12 cellular contexts compared by ENCODE assay signal in the genomic region with DNA sequence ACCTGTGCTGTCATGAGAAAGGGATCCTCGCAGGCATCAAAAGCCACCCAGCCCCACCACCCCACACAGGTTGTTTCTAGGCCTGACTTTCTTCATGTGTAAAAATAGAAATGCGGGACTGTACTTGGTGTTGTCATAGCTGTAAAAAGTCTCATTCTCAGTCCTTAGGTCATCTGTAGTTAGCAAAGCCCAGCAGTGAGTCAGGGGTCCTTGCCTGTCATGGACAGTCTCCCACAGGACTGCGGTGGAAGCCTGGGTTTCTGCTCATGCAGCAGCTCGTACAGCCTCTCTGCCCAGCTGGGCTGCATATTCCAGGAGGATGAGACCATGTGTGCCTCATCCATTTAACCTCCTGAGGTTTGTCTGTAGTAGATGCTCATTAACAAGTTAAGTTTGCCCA. TPM values are rescaled to one million over a fixed set of nuclear protein-coding genes. Genes with fewer than 3 reads are reported as not detected.
DNase-seq lines count a peak whose midpoint lies in the region; ATAC-seq and TF ChIP-seq lines count a peak whose summit lies in the region.
"Had no signal": no experiment of that assay in that cellular context is flagged by ENCODE, and none has a peak within 500 bp of the region (broad histone marks: within the 10 kb centered on the region; RNA-seq: fewer than 3 reads in every experiment).

No MANE protein-coding gene starts in this region.

- H3K27me3 ChIP-seq in mesenchymal stem cell (ENCODE audit: control insufficient read depth in 1 of 2, insufficient read depth in 1 of 2, low read length in 2 of 2), result no peaks in the 10 kb centered on the region
- H3K27me3 ChIP-seq in thoracic aorta (replicated peaks; ENCODE audit: insufficient read depth), result no peaks in the 10 kb centered on the region
- H3K27me3 ChIP-seq: suprapubic skin had no signal

- no peak overlapping the region for H3K4me2 ChIP-seq in mesenchymal stem cell (ENCODE audit: low read length, poor library complexity, severe bottlenecking)

- no peak overlapping the region for H2BK12ac ChIP-seq in mesenchymal stem cell (ENCODE audit: low read length in 2 of 2)

- ATAC-seq in activated naive CD8-positive, alpha-beta T cell treated with anti-CD3 and anti-CD28 coated beads, Interleukin-2, amount 10 ng/mL, durations not matched to agents 7 days and 5 days (ENCODE audit: low read depth), result no peak
- peak; percentile 8 for ATAC-seq in thoracic aorta (ENCODE audit: insufficient number of reproducible peaks, low FRiP score, low read depth)

- peaks cover 55% of the 10 kb centered on the region for H3K36me3 Mint-ChIP-seq in activated CD4-positive, alpha-beta memory T cell treated with anti-CD3 and anti-CD28 coated beads for 36 hours
- peaks cover 77% of the 10 kb centered on the region for H3K36me3 Mint-ChIP-seq in activated CD4-positive, alpha-beta memory T cell treated with anti-CD3 and anti-CD28 coated beads, Interleukin-2, amount 10 ng/mL, durations not matched to agents 7 days and 5 days (ENCODE audit: low read depth)
- peaks cover 54% of the 10 kb centered on the region for H3K36me3 Mint-ChIP-seq in activated naive CD8-positive, alpha-beta T cell treated with anti-CD3 and anti-CD28 coated beads, Interleukin-2, amount 10 ng/mL, durations not matched to agents 7 days and 5 days

- no peak overlapping the region for H3K23ac ChIP-seq in mesenchymal stem cell (ENCODE audit: low read length in 2 of 2)

- H2BK120ac ChIP-seq in mesenchymal stem cell (ENCODE audit: low read depth, low read length), result no peak overlapping the region

- H4K91ac ChIP-seq in mesenchymal stem cell (ENCODE audit: low read length), result peak overlapping the region; percentile 52

- no peak overlapping the region for H2BK5ac ChIP-seq in mesenchymal stem cell (ENCODE audit: low read depth, low read length, poor library complexity, severe bottlenecking)

- peak overlapping the region; percentile 57 for H4K8ac ChIP-seq in mesenchymal stem cell (ENCODE audit: low read length)

- no peaks in the 10 kb centered on the region for H3K27me3 Mint-ChIP-seq in activated CD4-positive, alpha-beta memory T cell treated with anti-CD3 and anti-CD28 coated beads for 36 hours
- H3K27me3 Mint-ChIP-seq in activated CD4-positive, alpha-beta memory T cell treated with anti-CD3 and anti-CD28 coated beads, Interleukin-2, amount 10 ng/mL, durations not matched to agents 7 days and 5 days, result no peaks in the 10 kb centered on the region
- no peaks in the 10 kb centered on the region for H3K27me3 Mint-ChIP-seq in activated naive CD8-positive, alpha-beta T cell treated with anti-CD3 and anti-CD28 coated beads, Interleukin-2, amount 10 ng/mL, durations not matched to agents 7 days and 5 days

- DNase-seq in activated CD4-positive, alpha-beta memory T cell treated with anti-CD3 and anti-CD28 coated beads for 36 hours, result no peak
- DNase-seq in activated CD4-positive, alpha-beta memory T cell treated with anti-CD3 and anti-CD28 coated beads, Interleukin-2, amount 10 ng/mL, durations not matched to agents 7 days and 5 days, result no peak
- DNase-seq in activated naive CD8-positive, alpha-beta T cell treated with anti-CD3 and anti-CD28 coated beads, Interleukin-2, amount 10 ng/mL, durations not matched to agents 7 days and 5 days, result no peak
- DNase-seq in mesenchymal stem cell, result peak; percentile 70
- DNase-seq in thoracic aorta (ENCODE audit: low spot score), result no peak
- no peak for DNase-seq in DMS153 treated with DMSO at 0.1 percent for 48 hours (lab: John Stamatoyannopoulos, UW; ENCODE audit: unreplicated experiment)
- no peak for DNase-seq in CD1c-positive myeloid dendritic cell (ENCODE audit: extremely low spot score)
- no peak for DNase-seq in NCI-H2227 (lab: John Stamatoyannopoulos, UW; ENCODE audit: unreplicated experiment)
- DNase-seq: activated CD4-positive, CD25-positive, alpha-beta regulatory T cell had no signal

- TF ChIP-seq CTCF in thoracic aorta (IDR thresholded peaks at IDR 0.05), result no peak

- intact Hi-C loops in activated CD4-positive, alpha-beta memory T cell treated with anti-CD3 and anti-CD28 coated beads for 36 hours (cut with micrococcal nuclease), result no loop called here

- H3K27ac ChIP-seq in mesenchymal stem cell (ENCODE audit: low read length, poor library complexity, severe bottlenecking) (peak overlapping the region; percentile 28), thoracic aorta (peak overlapping the region; percentile 83 to 89)
- H3K27ac ChIP-seq: RWPE1, suprapubic skin had no signal

- H3K9ac ChIP-seq in mesenchymal stem cell (ENCODE audit: low read length), result peak overlapping the region; percentile 62

- H3K36me3 ChIP-seq in mesenchymal stem cell (ENCODE audit: control insufficient read depth in 1 of 2, insufficient read depth in 2 of 2, low read depth in 1 of 2, low read length in 2 of 2), result peaks cover 31 to 87% of the 10 kb centered on the region in 2 experiments
- no peaks in the 10 kb centered on the region for H3K36me3 ChIP-seq in thoracic aorta

- no peak overlapping the region for H3K4me3 Mint-ChIP-seq in activated CD4-positive, alpha-beta memory T cell treated with anti-CD3 and anti-CD28 coated beads for 36 hours
- no peak overlapping the region for H3K4me3 Mint-ChIP-seq in activated CD4-positive, alpha-beta memory T cell treated with anti-CD3 and anti-CD28 coated beads, Interleukin-2, amount 10 ng/mL, durations not matched to agents 7 days and 5 days
- peak overlapping the region; percentile 4 for H3K4me3 Mint-ChIP-seq in activated naive CD8-positive, alpha-beta T cell treated with anti-CD3 and anti-CD28 coated beads, Interleukin-2, amount 10 ng/mL, durations not matched to agents 7 days and 5 days

- H3K4me1 Mint-ChIP-seq in activated CD4-positive, alpha-beta memory T cell treated with anti-CD3 and anti-CD28 coated beads for 36 hours (ENCODE audit: low read depth), result peaks cover 67% of the 10 kb centered on the region
- H3K4me1 Mint-ChIP-seq in activated CD4-positive, alpha-beta memory T cell treated with anti-CD3 and anti-CD28 coated beads, Interleukin-2, amount 10 ng/mL, durations not matched to agents 7 days and 5 days, result peaks cover 46% of the 10 kb centered on the region
- H3K4me1 Mint-ChIP-seq in activated naive CD8-positive, alpha-beta T cell treated with anti-CD3 and anti-CD28 coated beads, Interleukin-2, amount 10 ng/mL, durations not matched to agents 7 days and 5 days, result peaks cover 61% of the 10 kb centered on the region

- H3K14ac ChIP-seq in mesenchymal stem cell (ENCODE audit: low read length in 2 of 2), result no peak overlapping the region

- no peaks in the 10 kb centered on the region for H3K9me3 Mint-ChIP-seq in activated CD4-positive, alpha-beta memory T cell treated with anti-CD3 and anti-CD28 coated beads for 36 hours
- peaks cover 2% of the 10 kb centered on the region for H3K9me3 Mint-ChIP-seq in activated CD4-positive, alpha-beta memory T cell treated with anti-CD3 and anti-CD28 coated beads, Interleukin-2, amount 10 ng/mL, durations not matched to agents 7 days and 5 days
- H3K9me3 Mint-ChIP-seq in activated naive CD8-positive, alpha-beta T cell treated with anti-CD3 and anti-CD28 coated beads, Interleukin-2, amount 10 ng/mL, durations not matched to agents 7 days and 5 days, result no peaks in the 10 kb centered on the region

- H2AK5ac ChIP-seq in mesenchymal stem cell (ENCODE audit: low read length, severe bottlenecking), result no peak overlapping the region

- H3K9me3 ChIP-seq in mesenchymal stem cell (ENCODE audit: control insufficient read depth, low read length) (no peaks in the 10 kb centered on the region), thoracic aorta (no peaks in the 10 kb centered on the region)
- H3K9me3 ChIP-seq: HAP-1, suprapubic skin had no signal

- no peak overlapping the region for H3K4ac ChIP-seq in mesenchymal stem cell (ENCODE audit: low read depth in 1 of 2, low read length in 2 of 2)

- H3K18ac ChIP-seq in mesenchymal stem cell (ENCODE audit: low read depth in 1 of 2, low read length in 2 of 2), result no peak overlapping the region

- no peak overlapping the region for H2BK15ac ChIP-seq in mesenchymal stem cell (ENCODE audit: low read depth, poor library complexity, severe bottlenecking)

- CTCF ChIA-PET in activated CD4-positive, alpha-beta memory T cell treated with anti-CD3 and anti-CD28 coated beads for 36 hours (lab: Charles Lee), result interaction anchor here (1.5 to 3.7 kb wide), 2 partner anchors 208 to 216 kb away, joined by 6 to 51 read pairs; no protein-coding TSS in a partner anchor
- CTCF ChIA-PET in activated CD4-positive, alpha-beta memory T cell treated with anti-CD3 and anti-CD28 coated beads, Interleukin-2, amount 10 ng/mL, durations not matched to agents 7 days and 5 days (lab: Charles Lee), result interaction anchor here (1.0 to 1.3 kb wide), 2 partner anchors 11 to 216 kb away, joined by 3 read pairs; no protein-coding TSS in a partner anchor

- H3K4me1 ChIP-seq in mesenchymal stem cell (ENCODE audit: control insufficient read depth, insufficient read depth, low read depth, low read length), result peaks cover 32% of the 10 kb centered on the region
- H3K4me1 ChIP-seq in thoracic aorta (ENCODE audit: control insufficient read depth in 1 of 2, low read depth in 2 of 2), result peaks cover 67 to 77% of the 10 kb centered on the region in 2 donors

- 61% methylated on average over 3 of the region's 4 CpGs for WGBS in mesenchymal stem cell

- H3K4me3 ChIP-seq in mesenchymal stem cell (ENCODE audit: insufficient read depth in 1 of 2, low read depth in 1 of 2, low read length in 2 of 2) (no peak overlapping the region), thoracic aorta (no peak overlapping the region)
- H3K4me3 ChIP-seq: HAP-1, suprapubic skin had no signal

- peaks cover 9% of the 10 kb centered on the region for H3K79me1 ChIP-seq in mesenchymal stem cell (replicated peaks; ENCODE audit: low read length, poor library complexity, severe bottlenecking)

- POLR2A ChIA-PET in activated CD4-positive, alpha-beta memory T cell treated with anti-CD3 and anti-CD28 coated beads for 36 hours (lab: Charles Lee), result no interaction called here
- POLR2A ChIA-PET in activated CD4-positive, alpha-beta memory T cell treated with anti-CD3 and anti-CD28 coated beads, Interleukin-2, amount 10 ng/mL, durations not matched to agents 7 days and 5 days (lab: Charles Lee), result interaction anchor here (1.2 kb wide), 1 partner anchor 208 kb away, joined by 3 read pairs; no protein-coding TSS in a partner anchor
- POLR2A ChIA-PET in activated naive CD8-positive, alpha-beta T cell treated with anti-CD3 and anti-CD28 coated beads, Interleukin-2, amount 10 ng/mL, durations not matched to agents 7 days and 5 days (lab: Charles Lee), result interaction anchor here (2.3 to 2.8 kb wide), 2 partner anchors 23 to 67 kb away, joined by 8 to 20 read pairs; no protein-coding TSS in a partner anchor

- H3K27ac Mint-ChIP-seq in activated CD4-positive, alpha-beta memory T cell treated with anti-CD3 and anti-CD28 coated beads for 36 hours, result peak overlapping the region; percentile 92
- H3K27ac Mint-ChIP-seq in activated CD4-positive, alpha-beta memory T cell treated with anti-CD3 and anti-CD28 coated beads, Interleukin-2, amount 10 ng/mL, durations not matched to agents 7 days and 5 days, result no peak overlapping the region
- H3K27ac Mint-ChIP-seq in activated naive CD8-positive, alpha-beta T cell treated with anti-CD3 and anti-CD28 coated beads, Interleukin-2, amount 10 ng/mL, durations not matched to agents 7 days and 5 days, result peak overlapping the region; percentile 95

- no peak overlapping the region for H2AFZ ChIP-seq in mesenchymal stem cell (ENCODE audit: low read depth, low read length)

RNA-seq across cellular contexts. Expression of a gene that starts 58.2 kb away (rescaled TPM):
- total RNA-seq in activated CD4-positive, alpha-beta memory T cell treated with anti-CD3 and anti-CD28 coated beads for 36 hours, result 100 to 1,000 TPM; 114 to 117 TPM
- total RNA-seq in activated CD4-positive, alpha-beta memory T cell treated with anti-CD3 and anti-CD28 coated beads, Interleukin-2, amount 10 ng/mL, durations not matched to agents 7 days and 5 days, result 10 to 100 TPM; 75.2 to 79.2 TPM
- total RNA-seq in activated naive CD8-positive, alpha-beta T cell treated with anti-CD3 and anti-CD28 coated beads, Interleukin-2, amount 10 ng/mL, durations not matched to agents 7 days and 5 days, result 10 to 100 TPM; 75.7 to 77.2 TPM
- 125 TPM for polyA plus RNA-seq in mesenchymal stem cell (2013, experiment 1 of 2)
- 122 TPM for polyA plus RNA-seq in mesenchymal stem cell (2013, experiment 2 of 2)
- total RNA-seq in thoracic aorta, result 10 to 100 TPM; 27.9 to 30.9 TPM

RNA-seq across cellular contexts. Expression of a gene that starts 58.2 kb away (rescaled TPM):
- total RNA-seq in activated CD4-positive, alpha-beta memory T cell treated with anti-CD3 and anti-CD28 coated beads for 36 hours, result 10 to 100 TPM; 25.7 to 27.5 TPM
- 10 to 100 TPM; 23.3 to 26.0 TPM for total RNA-seq in activated CD4-positive, alpha-beta memory T cell treated with anti-CD3 and anti-CD28 coated beads, Interleukin-2, amount 10 ng/mL, durations not matched to agents 7 days and 5 days
- 10 to 100 TPM; 22.3 to 23.7 TPM for total RNA-seq in activated naive CD8-positive, alpha-beta T cell treated with anti-CD3 and anti-CD28 coated beads, Interleukin-2, amount 10 ng/mL, durations not matched to agents 7 days and 5 days
- polyA plus RNA-seq in mesenchymal stem cell (2013, experiment 1 of 2), result 6.5 TPM
- polyA plus RNA-seq in mesenchymal stem cell (2013, experiment 2 of 2), result 6.3 TPM
- total RNA-seq in thoracic aorta, result 10 to 100 TPM; 35.2 to 37.2 TPM
